Comparison of ENCODE assay signal across 12 cellular contexts in the genomic region with DNA sequence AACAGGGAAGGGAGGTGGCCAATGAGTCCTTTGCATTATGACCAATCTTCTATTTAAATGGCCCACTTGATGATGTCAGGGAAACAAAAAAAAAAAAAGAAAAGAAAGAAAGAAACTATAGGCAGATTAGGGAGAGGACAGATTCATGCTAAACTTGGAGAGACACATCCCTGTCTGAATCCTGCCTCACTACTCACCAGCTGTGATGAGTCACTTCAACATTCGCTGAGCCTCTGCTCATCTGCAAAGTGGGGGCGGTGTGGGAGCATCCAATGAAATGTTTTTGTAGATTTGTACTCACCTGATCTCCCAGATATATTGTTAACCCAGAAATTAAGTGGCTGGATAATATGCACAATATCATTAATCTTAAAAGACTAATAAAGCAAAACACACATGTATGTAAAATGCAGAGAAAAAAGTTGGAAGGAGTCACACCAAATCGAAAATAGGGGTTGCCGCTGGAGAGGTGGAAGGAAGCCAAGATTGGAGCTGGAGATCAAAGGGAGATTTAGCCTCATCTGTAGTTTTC. TPM values are rescaled to one million over a fixed set of nuclear protein-coding genes. Genes with fewer than 3 reads are reported as not detected.
DNase-seq lines count a peak whose midpoint lies in the region; ATAC-seq, FAIRE-seq and TF ChIP-seq lines count a peak whose summit lies in the region.
"Had no signal": no experiment of that assay in that cellular context is flagged by ENCODE, and none has a peak within 500 bp of the region (broad histone marks: within the 10 kb centered on the region; RNA-seq: fewer than 3 reads in every experiment).

No MANE protein-coding gene starts in this region.

- CTCF ChIA-PET in HCT116 (lab: Charles Lee) (no interaction called here), HepG2 (lab: Yijun Ruan, JAX; ENCODE audit: low intra/inter-chr PET ratio, low total read pairs) (no interaction called here)

- intact Hi-C loops in HCT116 (cut with micrococcal nuclease) (no loop called here), HepG2 (cut with micrococcal nuclease; ENCODE audit: unreplicated experiment) (no loop called here), spleen (cut with DNase I; ENCODE audit: low total_unique reads) (no loop called here), natural killer cell (cut with micrococcal nuclease) (no loop called here)

- peak overlapping the region; percentile 76 for H2AFZ ChIP-seq in HCT116 (ENCODE audit: low read depth, low read length, poor library complexity, severe bottlenecking)
- H2AFZ ChIP-seq in HepG2 (ENCODE audit: low read length) = no peak overlapping the region

- H3K4me2 ChIP-seq in HCT116 (ENCODE audit: low read length) (peak overlapping the region; percentile 61), HepG2 (ENCODE audit: low read depth, low read length) (peak overlapping the region; percentile 61)

- no peaks in the 10 kb centered on the region for H3K9me3 ChIP-seq in HCT116 (ENCODE audit: control insufficient read depth in 1 of 2, insufficient read depth in 1 of 2, low read depth in 1 of 2, low read length in 2 of 2)
- no peaks in the 10 kb centered on the region for H3K9me3 ChIP-seq in HepG2 (ENCODE audit: low read length)
- no peaks in the 10 kb centered on the region for H3K9me3 ChIP-seq in spleen
- H3K9me3 ChIP-seq: transverse colon had no signal

- no peak for TF ChIP-seq EP300 in HepG2 (IDR thresholded peaks at IDR 0.05; ENCODE audit: low read depth in 2 of 2, low read length in 2 of 2)
- TF ChIP-seq EP300 in HepG2 (CRISPR knock-in tag; IDR thresholded peaks at IDR 0.05; ENCODE audit: borderline replicate concordance) = no peak

- H3K4me3 ChIP-seq in HCT116 (replicated peaks in 1 of 2; ENCODE audit: low read depth in 1 of 2, low read length in 2 of 2) (0 out of 4 replicates have a peak overlapping the region, but pooled peaks of 1 of the 2 experiments have one; percentile 7), brain microvascular endothelial cell (ENCODE audit: low read depth, low read length) (no peak overlapping the region), HepG2 (replicated peaks in 1 of 3; ENCODE audit: insufficient read depth in 1 of 3, low read depth in 2 of 3, low read length in 3 of 3) (peak overlapping the region in 1 of 3 experiments; percentile 29; a peak in 2 of 6 replicates), spleen (no peak overlapping the region)
- H3K4me3 ChIP-seq: transverse colon had no signal

- H3K27ac ChIP-seq in HCT116 (ENCODE audit: low read depth, low read length) (no peak overlapping the region), brain microvascular endothelial cell (peak overlapping the region; percentile 44), HepG2 (ENCODE audit: extremely low read length, insufficient read depth, low read length) (no peak overlapping the region), spleen (peak overlapping the region in 2 of 8 donors; percentile 31 to 64)
- H3K27ac ChIP-seq: transverse colon had no signal

- DNase-seq in ACHN (peak; percentile 40), HCT116 (ENCODE audit: low read depth, low spot score) (no peak), brain microvascular endothelial cell (peak; percentile 89), HepG2 (ENCODE audit: low spot score) (no peak), GM19238 (ENCODE audit: insufficient read length, low spot score) (no peak), NCI-H526 treated with DMSO at 0.1 percent for 48 hours (lab: John Stamatoyannopoulos, UW) (no peak), spleen (no peak), natural killer cell (no peak)
- DNase-seq: activated gamma-delta T cell treated with Interleukin-2 at 50 U/mL for 16 hours, DMS79 treated with DMSO at 0.1 percent for 48 hours, NCI-H510A treated with DMSO at 0.1 percent for 48 hours, transverse colon had no signal

- no peak for TF ChIP-seq CTCF in HCT116 (IDR thresholded peaks at IDR 0.05 in 2 of 3, conservative IDR thresholded peaks at IDR 0.05 in 1 of 3; ENCODE audit: borderline replicate concordance in 1 of 3, insufficient read depth in 1 of 3, low read depth in 2 of 3, low read length in 2 of 3)
- no peak for TF ChIP-seq CTCF in brain microvascular endothelial cell (IDR thresholded peaks at IDR 0.05; ENCODE audit: low read depth, low read length, missing control alignments)
- TF ChIP-seq CTCF in HepG2 (CRISPR knock-in tag; IDR thresholded peaks at IDR 0.05) = peak; percentile 37
- no peak for TF ChIP-seq CTCF in spleen (IDR thresholded peaks at IDR 0.05 in 8 of 11, conservative IDR thresholded peaks at IDR 0.05 in 3 of 11)
- TF ChIP-seq CTCF in natural killer cell (IDR thresholded peaks at IDR 0.05) = no peak

- H3K4me3 Mint-ChIP-seq in natural killer cell = no peak overlapping the region

- H3K9me3 Mint-ChIP-seq in natural killer cell = no peaks in the 10 kb centered on the region

- H3K4me1 ChIP-seq in HCT116 (ENCODE audit: control insufficient read depth in 1 of 2, insufficient read depth in 2 of 2, low read length in 2 of 2) (peaks cover 7 to 26% of the 10 kb centered on the region in 2 experiments; a peak in 3 of 4 replicates), HepG2 (ENCODE audit: insufficient read depth, low read length) (peaks cover 44% of the 10 kb centered on the region), spleen (peaks cover 0 to 45% (median 7%) of the 10 kb centered on the region in 6 donors)

- H3K36me3 ChIP-seq in HCT116 (ENCODE audit: control insufficient read depth in 1 of 2, insufficient read depth in 2 of 2, low read length in 2 of 2) (no peaks in the 10 kb centered on the region), brain microvascular endothelial cell (replicated peaks) (no peaks in the 10 kb centered on the region), HepG2 (replicated peaks in 1 of 2; ENCODE audit: control insufficient read depth in 1 of 2, insufficient read depth in 2 of 2, low read length in 2 of 2) (no peaks in the 10 kb centered on the region), spleen (no peaks in the 10 kb centered on the region)
- H3K36me3 ChIP-seq: transverse colon had no signal

- H3K9ac ChIP-seq in HCT116 (ENCODE audit: low read length) (no peak overlapping the region), HepG2 (ENCODE audit: insufficient read depth, low read depth, low read length) (no peak overlapping the region)

- H3K27me3 ChIP-seq in HCT116 (ENCODE audit: insufficient read depth, low read length) = no peaks in the 10 kb centered on the region
- H3K27me3 ChIP-seq in brain microvascular endothelial cell (replicated peaks) = no peaks in the 10 kb centered on the region
- no peaks in the 10 kb centered on the region for H3K27me3 ChIP-seq in HepG2 (ENCODE audit: control insufficient read depth in 1 of 2, insufficient read depth in 2 of 2, low read length in 2 of 2)
- no peaks in the 10 kb centered on the region for H3K27me3 ChIP-seq in spleen (replicated peaks in 1 of 7)
- H3K27me3 ChIP-seq: transverse colon had no signal

- no peaks in the 10 kb centered on the region for H3K79me2 ChIP-seq in HCT116 (ENCODE audit: insufficient read depth, low read length)
- no peaks in the 10 kb centered on the region for H3K79me2 ChIP-seq in HepG2 (ENCODE audit: insufficient read depth, low read length)

- in situ Hi-C loops in ACHN (cut with HindIII; ENCODE audit: low pct_ligation_motif_present, low pct_unique_long_range_greater_than_20kb, low sequenced_read_pairs) (no loop called here), brain microvascular endothelial cell (cut with HindIII; ENCODE audit: low pct_ligation_motif_present, low sequenced_read_pairs) (no loop called here), HepG2 (cut with HindIII; ENCODE audit: extremely low pct_ligation_motif_present, low pct_unique_long_range_greater_than_20kb) (no loop called here)

- ATAC-seq in HCT116 (peak; percentile 81), HepG2 (peak; percentile 72), natural killer cell (no peak)

- peaks cover 0 to 3% of the 10 kb centered on the region in 2 donors for H3K27me3 Mint-ChIP-seq in natural killer cell (ENCODE audit: low read depth in 2 of 2)

- POLR2A ChIA-PET in HCT116 (lab: Charles Lee) = no interaction called here
- POLR2A ChIA-PET in HepG2 (lab: Yijun Ruan, JAX) = interaction anchor here (1.1 to 3.0 kb wide), 8 partner anchors 17 to 102 kb away, joined by 3 to 12 read pairs (median 4); a partner anchor contains a TSS

- H3K4me1 Mint-ChIP-seq in natural killer cell = peaks cover 0 to 5% of the 10 kb centered on the region in 2 donors

- 3% methylated on average over 4 of the region's 4 CpGs for WGBS in HepG2 (ENCODE audit: low lambda C conversion rate)
- WGBS in spleen, 5 donors = 60 to 76% (median 70%) methylated on average over 4 of the region's 4 CpGs

- TF ChIP-seq POLR2A in HCT116 (IDR thresholded peaks at IDR 0.05; ENCODE audit: borderline replicate concordance, extremely low read depth, insufficient read depth, insufficient read length) (no peak), HepG2 (IDR thresholded peaks at IDR 0.05; ENCODE audit: insufficient read depth in 1 of 2, low read depth in 2 of 2, low read length in 2 of 2) (no peak), spleen (IDR thresholded peaks at IDR 0.05) (no peak)

- no peaks in the 10 kb centered on the region for H3K36me3 Mint-ChIP-seq in natural killer cell

- no peak overlapping the region for H3K27ac Mint-ChIP-seq in natural killer cell

- H3K9me2 ChIP-seq in HCT116 (ENCODE audit: insufficient read depth) = no peaks in the 10 kb centered on the region

- no peak for FAIRE-seq in HepG2 (lab: Jason Lieb, UNC)

- RAD21 ChIA-PET in HCT116 (lab: Charles Lee; ENCODE audit: low non-redundant PET in 1 of 2, low total read pairs in 2 of 2, uncharacterized antibody in 2 of 2, unreplicated experiment in 2 of 2) = no interaction called here

- BruUV-seq in HCT116 (replicated peaks; lab: Mats Ljungman, UMichigan) (no TSS peak), HepG2 (replicated peaks; lab: Mats Ljungman, UMichigan) (no TSS peak)

- no peak for TF ChIP-seq RAD21 in HCT116 (IDR thresholded peaks at IDR 0.05; ENCODE audit: low read depth)
- TF ChIP-seq RAD21 in HepG2 (CRISPR knock-in tag; IDR thresholded peaks at IDR 0.05) = no peak

- no peaks in the 10 kb centered on the region for H4K20me1 ChIP-seq in HCT116 (ENCODE audit: insufficient read depth)
- H4K20me1 ChIP-seq in HepG2 (ENCODE audit: insufficient read depth, low read length) = no peaks in the 10 kb centered on the region

RNA-seq across cellular contexts. Expression of a gene that starts 17.1 kb away (rescaled TPM):
- 73.3 TPM for total RNA-seq in HCT116 (2021; ENCODE audit: unreplicated experiment)
- 85.5 and 90.7 TPM in 2 replicates for polyA plus RNA-seq in HCT116 (2012)
- total RNA-seq in HepG2 (2016; rRNA removed; fragmentation: Illumina TruSeq; extraction: Trizol) = 56.6 and 78.5 TPM in 2 replicates
- total RNA-seq in HepG2 (2016; cell fraction: cytosol; rRNA removed; fragmentation: Illumina TruSeq; extraction: Trizol; ENCODE audit: low read depth) = 56.7 and 59.9 TPM in 2 replicates
- total RNA-seq in HepG2 (2016; cell fraction: insoluble cytoplasmic fraction; rRNA removed; fragmentation: Illumina TruSeq; extraction: Trizol) = 51.2 and 75.8 TPM in 2 replicates
- 144 and 156 TPM in 2 replicates for total RNA-seq in HepG2 (2016; cell fraction: membrane; rRNA removed; fragmentation: Illumina TruSeq; extraction: Trizol)
- 57.0 and 67.0 TPM in 2 replicates for total RNA-seq in HepG2 (2016; cell fraction: nucleus; rRNA removed; fragmentation: Illumina TruSeq; extraction: Trizol)
- polyA plus RNA-seq in HepG2 (2011; rRNA removed) = 184 and 205 TPM in 2 replicates
- 216 and 224 TPM in 2 replicates for polyA plus RNA-seq in HepG2 (2011; cell fraction: cytosol; rRNA removed)
- 121 and 137 TPM in 2 replicates for polyA plus RNA-seq in HepG2 (2011; cell fraction: nucleus; rRNA removed)
- polyA plus RNA-seq in HepG2 (2012) = 145 and 175 TPM in 2 replicates
- polyA plus RNA-seq in HepG2 (2016; cell fraction: cytosol; fragmentation: Illumina TruSeq; extraction: Trizol; ENCODE audit: low read depth) = 87.6 and 105 TPM in 2 replicates
- 71.8 and 81.7 TPM in 2 replicates for polyA plus RNA-seq in HepG2 (2016; cell fraction: insoluble cytoplasmic fraction; fragmentation: Illumina TruSeq; extraction: Trizol; ENCODE audit: low read depth)
- polyA plus RNA-seq in HepG2 (2016; cell fraction: membrane; fragmentation: Illumina TruSeq; extraction: Trizol; ENCODE audit: low read depth) = 183 and 185 TPM in 2 replicates
- polyA plus RNA-seq in HepG2 (2016; cell fraction: nucleus; fragmentation: Illumina TruSeq; extraction: Trizol; ENCODE audit: insufficient read depth, low read depth) = 94.6 and 95.4 TPM in 2 replicates
- 179 and 302 TPM in 2 replicates for polyA minus RNA-seq in HepG2 (2011; rRNA and poly(A)+ RNA removed; ENCODE audit: low replicate concordance)
- polyA minus RNA-seq in HepG2 (2011; cell fraction: cytosol; rRNA and poly(A)+ RNA removed) = 60.3 and 74.0 TPM in 2 replicates
- polyA minus RNA-seq in HepG2 (2011; cell fraction: nucleus; rRNA and poly(A)+ RNA removed) = 85.1 and 89.6 TPM in 2 replicates
- 100 to 1,000 TPM in 6 of 7 donors, 10 to 100 TPM in 1; 96.6 to 166 (median 143) TPM for total RNA-seq in spleen
- polyA plus RNA-seq in spleen = 10 to 100 TPM; 36.9 to 84.6 (median 46.8) TPM
- 100 to 1,000 TPM in 2 of 3 donors, 10 to 100 TPM in 1; 86.2 to 126 (median 121) TPM for total RNA-seq in natural killer cell

RNA-seq across cellular contexts. Expression of a gene that starts 46.0 kb away (rescaled TPM):
- total RNA-seq in HCT116 (2021; ENCODE audit: unreplicated experiment) (16.6 TPM), HepG2 (2016; rRNA removed; fragmentation: Illumina TruSeq; extraction: Trizol) (18.0 and 27.1 TPM in 2 replicates), spleen (100 to 1,000 TPM; 197 to 818 (median 376) TPM), natural killer cell (1,000 to 10,000 TPM; 1,579 to 2,725 (median 2,168) TPM)
- 55.8 and 144 TPM in 2 replicates for polyA plus RNA-seq in HCT116 (2012)
- 7.1 and 7.8 TPM in 2 replicates for total RNA-seq in HepG2 (2016; cell fraction: cytosol; rRNA removed; fragmentation: Illumina TruSeq; extraction: Trizol; ENCODE audit: low read depth)
- total RNA-seq in HepG2 (2016; cell fraction: insoluble cytoplasmic fraction; rRNA removed; fragmentation: Illumina TruSeq; extraction: Trizol) = 15.8 and 29.9 TPM in 2 replicates
- total RNA-seq in HepG2 (2016; cell fraction: membrane; rRNA removed; fragmentation: Illumina TruSeq; extraction: Trizol) = 14.2 and 16.6 TPM in 2 replicates
- 53.7 and 56.5 TPM in 2 replicates for total RNA-seq in HepG2 (2016; cell fraction: nucleus; rRNA removed; fragmentation: Illumina TruSeq; extraction: Trizol)
- polyA plus RNA-seq in HepG2 (2011; rRNA removed) (55.5 and 79.2 TPM in 2 replicates), spleen (100 to 1,000 TPM in 1 of 3 donors, 10 to 100 TPM in 2; 46.0 to 116 (median 68.9) TPM)
- 59.1 and 69.7 TPM in 2 replicates for polyA plus RNA-seq in HepG2 (2011; cell fraction: cytosol; rRNA removed)
- 85.1 and 113 TPM in 2 replicates for polyA plus RNA-seq in HepG2 (2011; cell fraction: nucleus; rRNA removed)
- 48.1 and 56.6 TPM in 2 replicates for polyA plus RNA-seq in HepG2 (2012)
- polyA plus RNA-seq in HepG2 (2016; cell fraction: cytosol; fragmentation: Illumina TruSeq; extraction: Trizol; ENCODE audit: low read depth) = 4.7 and 6.0 TPM in 2 replicates
- polyA plus RNA-seq in HepG2 (2016; cell fraction: insoluble cytoplasmic fraction; fragmentation: Illumina TruSeq; extraction: Trizol; ENCODE audit: low read depth) = 17.2 and 23.0 TPM in 2 replicates
- 9.3 and 9.4 TPM in 2 replicates for polyA plus RNA-seq in HepG2 (2016; cell fraction: membrane; fragmentation: Illumina TruSeq; extraction: Trizol; ENCODE audit: low read depth)
- polyA plus RNA-seq in HepG2 (2016; cell fraction: nucleus; fragmentation: Illumina TruSeq; extraction: Trizol; ENCODE audit: insufficient read depth, low read depth) = 63.2 and 85.8 TPM in 2 replicates
- polyA minus RNA-seq in HepG2 (2011; rRNA and poly(A)+ RNA removed; ENCODE audit: low replicate concordance) = 142 and 198 TPM in 2 replicates
- polyA minus RNA-seq in HepG2 (2011; cell fraction: cytosol; rRNA and poly(A)+ RNA removed) = 72.5 and 80.5 TPM in 2 replicates
- 95.3 and 131 TPM in 2 replicates for polyA minus RNA-seq in HepG2 (2011; cell fraction: nucleus; rRNA and poly(A)+ RNA removed)

Comparison
In these comparisons a context has a peak if more than half of its experiments do, and no peak if none do; other contexts are left out.
1. DNase-seq: peak in ACHN (single experiment) and brain microvascular endothelial cell (single experiment); none in HCT116 (single experiment), HepG2 (single experiment), GM19238 (single experiment), NCI-H526 treated with DMSO at 0.1 percent for 48 hours (single experiment), spleen (single experiment) and natural killer cell (single experiment).
2. ATAC-seq: peak in HCT116 (single experiment) and HepG2 (single experiment); none in natural killer cell (0 of 3).